ENCODE assay signal across 16 cellular contexts in genomic region chr1:208300084-208300770, GRCh38. TPM values are rescaled to one million over a fixed set of nuclear protein-coding genes. Genes with fewer than 3 reads are reported as not detected.
DNase-seq lines count a peak whose midpoint lies in the region; ATAC-seq and TF ChIP-seq lines count a peak whose summit lies in the region.
"Had no signal": no experiment of that assay in that cellular context is flagged by ENCODE, and none has a peak within 500 bp of the region (broad histone marks: within the 10 kb centered on the region; RNA-seq: fewer than 3 reads in every experiment).

No MANE protein-coding gene starts in this region.

- TF ChIP-seq POLR2A in prostate gland (IDR thresholded peaks at IDR 0.05), result no peak

- TF ChIP-seq CTCF in LNCaP clone FGC (IDR thresholded peaks at IDR 0.05; ENCODE audit: control insufficient read depth, extremely low read depth, insufficient read depth) (no peak), prostate gland (IDR thresholded peaks at IDR 0.05) (no peak)

- H3K27ac Mint-ChIP-seq in activated CD8-positive, alpha-beta memory T cell treated with anti-CD3 and anti-CD28 coated beads, Interleukin-2, amount 10 ng/mL, durations not matched to agents 7 days and 5 days, result no peak overlapping the region
- H3K27ac Mint-ChIP-seq: CD4-positive, CD25-positive, alpha-beta regulatory T cell had no signal

- H3K9me3 ChIP-seq in prostate gland, result no peaks in the 10 kb centered on the region
- H3K9me3 ChIP-seq: BLaER1, HAP-1 had no signal

- ATAC-seq in left colon, result peak; percentile 31
- no peak for ATAC-seq in HG02981 (IDR thresholded peaks at IDR 0.05; ENCODE audit: unreplicated experiment)
- ATAC-seq in activated CD8-positive, alpha-beta memory T cell treated with anti-CD3 and anti-CD28 coated beads, Interleukin-2, amount 10 ng/mL, durations not matched to agents 7 days and 5 days, result no peak

- H3K4me3 Mint-ChIP-seq in activated CD8-positive, alpha-beta memory T cell treated with anti-CD3 and anti-CD28 coated beads, Interleukin-2, amount 10 ng/mL, durations not matched to agents 7 days and 5 days, result no peak overlapping the region
- H3K4me3 Mint-ChIP-seq: CD4-positive, CD25-positive, alpha-beta regulatory T cell had no signal

- WGBS in prostate gland, result 63% methylated on average over 7 of the region's 7 CpGs

- no peaks in the 10 kb centered on the region for H3K36me3 ChIP-seq in prostate gland
- H3K36me3 ChIP-seq: BLaER1, HAP-1 had no signal

- peaks cover 10% of the 10 kb centered on the region for H3K4me1 ChIP-seq in prostate gland (replicated peaks)
- H3K4me1 ChIP-seq: BLaER1, HAP-1 had no signal

- H3K27me3 Mint-ChIP-seq in activated CD8-positive, alpha-beta memory T cell treated with anti-CD3 and anti-CD28 coated beads, Interleukin-2, amount 10 ng/mL, durations not matched to agents 7 days and 5 days, result peaks cover 31% of the 10 kb centered on the region

- intact Hi-C loops in left colon (cut with DNase I, micrococcal nuclease) (no loop called here), prostate gland (cut with DNase I) (no loop called here)

- H3K27me3 ChIP-seq in prostate gland (replicated peaks; ENCODE audit: insufficient read depth), result no peaks in the 10 kb centered on the region
- H3K27me3 ChIP-seq: BLaER1 had no signal

- H3K36me3 Mint-ChIP-seq in activated CD8-positive, alpha-beta memory T cell treated with anti-CD3 and anti-CD28 coated beads, Interleukin-2, amount 10 ng/mL, durations not matched to agents 7 days and 5 days, result no peaks in the 10 kb centered on the region
- H3K36me3 Mint-ChIP-seq: CD4-positive, CD25-positive, alpha-beta regulatory T cell had no signal

- CTCF ChIA-PET in activated CD8-positive, alpha-beta memory T cell treated with anti-CD3 and anti-CD28 coated beads, Interleukin-2, amount 10 ng/mL, durations not matched to agents 7 days and 5 days (lab: Charles Lee), result no interaction called here

- no peak overlapping the region for H3K27ac ChIP-seq in prostate gland
- H3K27ac ChIP-seq: BLaER1 had no signal

- no peaks in the 10 kb centered on the region for H3K9me3 Mint-ChIP-seq in activated CD8-positive, alpha-beta memory T cell treated with anti-CD3 and anti-CD28 coated beads, Interleukin-2, amount 10 ng/mL, durations not matched to agents 7 days and 5 days (ENCODE audit: low read depth)

- H3K4me1 Mint-ChIP-seq in activated CD8-positive, alpha-beta memory T cell treated with anti-CD3 and anti-CD28 coated beads, Interleukin-2, amount 10 ng/mL, durations not matched to agents 7 days and 5 days, result no peaks in the 10 kb centered on the region
- H3K4me1 Mint-ChIP-seq: CD4-positive, CD25-positive, alpha-beta regulatory T cell had no signal

- H3K4me3 ChIP-seq in LNCaP clone FGC (ENCODE audit: low read depth, low read length) (no peak overlapping the region), prostate gland (no peak overlapping the region)
- H3K4me3 ChIP-seq: BLaER1, HAP-1 had no signal

- peak; percentile 17 for DNase-seq in DMS79 treated with DMSO at 0.1 percent for 48 hours (lab: John Stamatoyannopoulos, UW)
- DNase-seq in DMS79 (lab: John Stamatoyannopoulos, UW), result no peak
- DNase-seq in LNCaP clone FGC (ENCODE audit: low read depth), result peak; percentile 71
- DNase-seq in left colon, result peak in 1 of 2 donors; percentile 6
- DNase-seq in prostate gland (ENCODE audit: low spot score), result peak; percentile 6
- no peak for DNase-seq in NCI-H446 treated with DMSO at 0.1 percent for 48 hours (lab: John Stamatoyannopoulos, UW)
- no peak for DNase-seq in activated CD8-positive, alpha-beta memory T cell treated with anti-CD3 and anti-CD28 coated beads, Interleukin-2, amount 10 ng/mL, durations not matched to agents 7 days and 5 days
- DNase-seq: 8988T; AML-193; Calu3; CD4-positive, CD25-positive, alpha-beta regulatory T cell; DMS 273 treated with DMSO at 0.1 percent for 48 hours; EL had no signal

RNA-seq across cellular contexts. Expression of gene PLXNA2, which starts 56.0 kb away (rescaled TPM):
- 100 to 1,000 TPM in 1 of 2 donors, 10 to 100 TPM in 1; 89.3 to 103 TPM for total RNA-seq in left colon
- 1 to 10 TPM; 7.3 to 8.9 TPM for total RNA-seq in prostate gland
- under 1 TPM; 0.15 to 0.26 TPM for total RNA-seq in activated CD8-positive, alpha-beta memory T cell treated with anti-CD3 and anti-CD28 coated beads, Interleukin-2, amount 10 ng/mL, durations not matched to agents 7 days and 5 days

Comparison
In these comparisons a context has a peak if more than half of its experiments do, and no peak if none do; other contexts are left out.
1. DNase-seq: peak in DMS79 treated with DMSO at 0.1 percent for 48 hours (single experiment), LNCaP clone FGC (single experiment) and prostate gland (single experiment); none in DMS79 (single experiment), NCI-H446 treated with DMSO at 0.1 percent for 48 hours (single experiment) and activated CD8-positive, alpha-beta memory T cell treated with anti-CD3 and anti-CD28 coated beads, Interleukin-2, amount 10 ng/mL, durations not matched to agents 7 days and 5 days (single experiment).
2. RNA of gene PLXNA2, which starts 56.0 kb away (total RNA-seq): 89.3 to 103 TPM in left colon; 7.3 to 8.9 TPM in prostate gland and 0.15 to 0.26 TPM in activated CD8-positive, alpha-beta memory T cell treated with anti-CD3 and anti-CD28 coated beads, Interleukin-2, amount 10 ng/mL, durations not matched to agents 7 days and 5 days; every median in the first group is over 4 times any median in the second.